14 cellular contexts compared by ENCODE assay signal in genomic region chr11:47507868-47508594, GRCh38. TPM values are rescaled to one million over a fixed set of nuclear protein-coding genes. Genes with fewer than 3 reads are reported as not detected.
DNase-seq lines count a peak whose midpoint lies in the region; ATAC-seq, FAIRE-seq and TF ChIP-seq lines count a peak whose summit lies in the region.
"Had no signal": no experiment of that assay in that cellular context is flagged by ENCODE, and none has a peak within 500 bp of the region (broad histone marks: within the 10 kb centered on the region; RNA-seq: fewer than 3 reads in every experiment).

No MANE protein-coding gene starts in this region.

- ATAC-seq in HG03095 (IDR thresholded peaks at IDR 0.05; ENCODE audit: unreplicated experiment) (no peak), GM18870 (IDR thresholded peaks at IDR 0.05; ENCODE audit: unreplicated experiment) (no peak), GM18511 (IDR thresholded peaks at IDR 0.05; ENCODE audit: unreplicated experiment) (no peak)

- CTCF ChIA-PET in Calu3 (lab: Charles Lee) (interaction anchor here (0.7 kb wide), 3 partner anchors 10 to 57 kb away, joined by 3 to 4 read pairs (median 3); no protein-coding TSS in a partner anchor), H1 (lab: Charles Lee; ENCODE audit: partially characterized antibody) (interaction anchor here (0.7 to 1.2 kb wide), 2 partner anchors 16 to 57 kb away, joined by 3 to 4 read pairs; no protein-coding TSS in a partner anchor)

- TF ChIP-seq EP300 in H1 (IDR thresholded peaks at IDR 0.05; ENCODE audit: borderline replicate concordance in 1 of 2, low read depth in 2 of 2, low read length in 2 of 2), result no peak

- H3K23me2 ChIP-seq in H1 (ENCODE audit: low read depth, low read length), result no peaks in the 10 kb centered on the region; the same call in 1 of the 2 replicates

- no peak overlapping the region for H3K4ac ChIP-seq in H1 (replicated peaks; ENCODE audit: insufficient read length, low read depth, low read length)

- peaks cover 4% of the 10 kb centered on the region; the same call in 1 of the 2 replicates for H3F3A ChIP-seq in Loucy (ENCODE audit: low read depth)

- H3K36me3 ChIP-seq in Loucy (ENCODE audit: insufficient read depth, low read length) (peaks cover 26% of the 10 kb centered on the region), H1 (ENCODE audit: control insufficient read depth in 2 of 4, insufficient read depth in 4 of 4, low read length in 3 of 4) (no peaks in the 10 kb centered on the region; a peak in 1 of 8 replicates), neutrophil (no peaks in the 10 kb centered on the region)
- H3K36me3 ChIP-seq: left ventricle myocardium inferior had no signal

- intact Hi-C loops in Calu3 (cut with micrococcal nuclease; ENCODE audit: unreplicated experiment), result loop anchor here (5.0 kb wide), 1 partner anchor 44 kb away; the partner anchor contains the start of gene CELF1

- H3K9ac ChIP-seq in Loucy (ENCODE audit: low read depth, low read length, poor library complexity, severe bottlenecking), result peak overlapping the region; percentile 7
- no peak overlapping the region for H3K9ac ChIP-seq in H1 (replicated peaks in 1 of 4; ENCODE audit: extremely low read depth in 1 of 4, low read depth in 3 of 4, low read length in 3 of 4)

- no peaks in the 10 kb centered on the region for H3K27me3 Mint-ChIP-seq in Calu3 (ENCODE audit: unreplicated experiment)

- no peak for TF ChIP-seq POLR2A in H1 (IDR thresholded peaks at IDR 0.05; ENCODE audit: control extremely low read depth in 1 of 2, low read depth in 2 of 2, low read length in 2 of 2)

- TF ChIP-seq RAD21 in H1 (IDR thresholded peaks at IDR 0.05 in 1 of 2, conservative IDR thresholded peaks at IDR 0.05 in 1 of 2; ENCODE audit: low read depth in 2 of 2, low read length in 2 of 2), result no peak

- no peak overlapping the region for H4K8ac ChIP-seq in H1 (ENCODE audit: extremely low read depth, insufficient read depth, low read length)

- no peak for FAIRE-seq in H1 (lab: Jason Lieb, UNC)

- DNase-seq in Calu3, result no peak
- DNase-seq in H1 (ENCODE audit: low read depth in 1 of 2, low spot score in 2 of 2), result no peak
- DNase-seq in EL, result no peak
- DNase-seq: Caco-2, left ventricle myocardium inferior, NCI-H1105, NCI-H526 treated with DMSO at 0.1 percent for 48 hours had no signal

- H4K91ac ChIP-seq in H1 (replicated peaks; ENCODE audit: insufficient read length, low read length), result no peak overlapping the region

- no peak overlapping the region for H2AK5ac ChIP-seq in H1 (ENCODE audit: low read depth, low read length)

- H3K9me3 ChIP-seq in Loucy (ENCODE audit: insufficient read depth, low read depth, low read length) (no peaks in the 10 kb centered on the region), H1 (ENCODE audit: insufficient read depth in 2 of 2, low read depth in 1 of 2, low read length in 1 of 2) (no peaks in the 10 kb centered on the region), neutrophil (no peaks in the 10 kb centered on the region)
- H3K9me3 ChIP-seq: Caco-2, left ventricle myocardium inferior, SJSA1 had no signal

- H3K4me3 ChIP-seq in Loucy (ENCODE audit: low read length, poor library complexity, severe bottlenecking), result no peak overlapping the region
- no peak overlapping the region for H3K4me3 ChIP-seq in H1 (ENCODE audit: extremely low read depth in 1 of 4, insufficient read depth in 2 of 4, low read depth in 3 of 4, low read length in 4 of 4)
- no peak overlapping the region for H3K4me3 ChIP-seq in neutrophil (ENCODE audit: low read depth in 1 of 2, low read length in 1 of 2)
- H3K4me3 ChIP-seq: left ventricle myocardium inferior, SJSA1 had no signal

- no peak overlapping the region for H2BK15ac ChIP-seq in H1 (ENCODE audit: low read length)

- TF ChIP-seq CTCF in Calu3 (IDR thresholded peaks at IDR 0.05; ENCODE audit: unreplicated experiment), result no peak
- no peak for TF ChIP-seq CTCF in Loucy (conservative IDR thresholded peaks at IDR 0.05; ENCODE audit: low read length)
- TF ChIP-seq CTCF in H1 (IDR thresholded peaks at IDR 0.05; ENCODE audit: control extremely low read depth in 1 of 3, insufficient read depth in 1 of 3, low read depth in 1 of 3, low read length in 3 of 3), result no peak
- no peak for TF ChIP-seq CTCF in neutrophil (IDR thresholded peaks at IDR 0.05)

- H4K20me1 ChIP-seq in Loucy (ENCODE audit: insufficient read depth, low read length, poor library complexity, severe bottlenecking) (peaks cover 90% of the 10 kb centered on the region), H1 (replicated peaks in 1 of 2; ENCODE audit: control insufficient read depth in 1 of 2, insufficient read depth in 2 of 2, low read length in 2 of 2) (peaks cover 12 to 19% of the 10 kb centered on the region in 2 experiments)

- H3K27me3 ChIP-seq in Loucy (ENCODE audit: insufficient read depth, low read length, poor library complexity, severe bottlenecking), result no peaks in the 10 kb centered on the region
- H3K27me3 ChIP-seq in H1 (replicated peaks in 1 of 4; ENCODE audit: control insufficient read depth in 3 of 4, extremely low read depth in 1 of 4, insufficient read depth in 3 of 4, low read length in 3 of 4), result no peaks in the 10 kb centered on the region
- H3K27me3 ChIP-seq in neutrophil, result no peaks in the 10 kb centered on the region
- H3K27me3 ChIP-seq: SJSA1 had no signal

- H3K4me3 Mint-ChIP-seq in Calu3 (ENCODE audit: low read depth, unreplicated experiment), result no peak overlapping the region

- H2AFZ ChIP-seq in Loucy (ENCODE audit: low read length) (no peak overlapping the region), H1 (ENCODE audit: low read length) (no peak overlapping the region)

- H3K23ac ChIP-seq in H1 (ENCODE audit: insufficient read length), result no peak overlapping the region

- WGBS in H1 (ENCODE audit: extremely low coverage in 1 of 2, insufficient coverage in 1 of 2, insufficient read length in 1 of 2, insufficient replicate concordance in 2 of 2, low coverage in 1 of 2, low lambda C conversion rate in 2 of 2, missing lambda C conversion rate in 1 of 2), 2 experiments, result 69% methylated on average over 2 of the region's 2 CpGs; no CpG with 5 or more reads in 1 of the 2 experiments

- BruUV-seq in Calu3 (replicated peaks; lab: Mats Ljungman, UMichigan), result no TSS peak

- no peak overlapping the region for H2BK5ac ChIP-seq in H1 (ENCODE audit: low read depth, low read length)

- peak overlapping the region; percentile 86 for H3K27ac Mint-ChIP-seq in Calu3 (ENCODE audit: unreplicated experiment)

- no peaks in the 10 kb centered on the region for H3K9me2 ChIP-seq in Loucy (replicated peaks; ENCODE audit: low read depth, low read length)

- no peak overlapping the region for H2BK20ac ChIP-seq in H1 (ENCODE audit: low read length)

- POLR2A ChIA-PET in H1 (lab: Charles Lee; ENCODE audit: partially characterized antibody), result interaction anchor here (0.6 to 1.4 kb wide), 3 partner anchors 28 to 57 kb away, joined by 3 to 5 read pairs (median 3); no protein-coding TSS in a partner anchor

- H3K36me3 Mint-ChIP-seq in Calu3 (ENCODE audit: insufficient read depth, unreplicated experiment), result peaks cover 32% of the 10 kb centered on the region

- H2BK12ac ChIP-seq in H1 (ENCODE audit: low read depth, low read length), result no peak overlapping the region

- H3K56ac ChIP-seq in H1 (replicated peaks; ENCODE audit: insufficient read length, low read depth, low read length), result no peak overlapping the region

- no peak overlapping the region for H4K5ac ChIP-seq in H1 (ENCODE audit: insufficient read length, low read depth, low read length)

- no peak overlapping the region for H3K18ac ChIP-seq in H1 (ENCODE audit: extremely low read depth, low read length)

- H3K79me2 ChIP-seq in Loucy (ENCODE audit: insufficient read depth, low read length) (peaks cover 100% of the 10 kb centered on the region), H1 (ENCODE audit: control insufficient read depth in 1 of 2, insufficient read depth in 2 of 2, low read length in 2 of 2) (peaks cover 15 to 99% of the 10 kb centered on the region in 2 experiments)

- no peak overlapping the region for H3K14ac ChIP-seq in H1 (ENCODE audit: insufficient read length)

- H3K4me1 ChIP-seq in Loucy (ENCODE audit: insufficient read depth, low read length, poor library complexity, severe bottlenecking) (peaks cover 13% of the 10 kb centered on the region), H1 (replicated peaks in 1 of 4; ENCODE audit: control insufficient read depth in 3 of 4, insufficient read depth in 4 of 4, low read length in 3 of 4) (peaks cover 2 to 11% (median 7%) of the 10 kb centered on the region in 4 experiments), neutrophil (ENCODE audit: control insufficient read depth in 1 of 2, insufficient read depth in 1 of 2, low read depth in 1 of 2, low read length in 1 of 2) (peaks cover 48 to 57% of the 10 kb centered on the region in 2 experiments)

- H3K27ac ChIP-seq in H1 (ENCODE audit: low read depth, low read length) (peak overlapping the region; percentile 8; the same call in 1 of the 2 replicates), neutrophil (peak overlapping the region; percentile 67)
- H3K27ac ChIP-seq: SJSA1 had no signal

- H3K9me3 Mint-ChIP-seq in Calu3 (ENCODE audit: low read depth, unreplicated experiment), result no peaks in the 10 kb centered on the region

- H3K79me1 ChIP-seq in H1 (ENCODE audit: low read depth, low read length), result peaks cover 6% of the 10 kb centered on the region

- H2BK120ac ChIP-seq in H1 (replicated peaks; ENCODE audit: low read depth, low read length), result no peak overlapping the region

- H3K4me2 ChIP-seq in Loucy (ENCODE audit: low read depth, low read length, poor library complexity, severe bottlenecking), result peak overlapping the region; percentile 34
- no peak overlapping the region for H3K4me2 ChIP-seq in H1 (ENCODE audit: insufficient read depth in 1 of 2, low read depth in 2 of 2, low read length in 2 of 2)

- peaks cover 25% of the 10 kb centered on the region for H3K4me1 Mint-ChIP-seq in Calu3 (ENCODE audit: low read depth, unreplicated experiment)

RNA-seq across cellular contexts. Expression of gene CELF1, which starts 44.9 kb away (rescaled TPM):
- 150 and 157 TPM in 2 replicates for total RNA-seq in Calu3 (2022)
- 194 and 197 TPM in 2 replicates for total RNA-seq in H1 (2021; fragmentation: NEBNext Ultra II Directional; extraction: Animal tissue kit (Norgen Biotek cat#: 25700))
- polyA plus RNA-seq in H1 (2011; rRNA removed), result 114 and 131 TPM in 2 replicates
- polyA plus RNA-seq in H1 (2011; cell fraction: cytosol; rRNA removed), result 135 TPM
- 213 TPM for polyA plus RNA-seq in H1 (2011; cell fraction: nucleus; rRNA removed)
- 82.0 to 123 TPM (median 102 TPM) in 4 replicates for polyA plus RNA-seq in H1 (2012, experiment 1 of 2)
- polyA plus RNA-seq in H1 (2012, experiment 2 of 2), result 25.4 TPM
- polyA plus RNA-seq in H1 (2013, experiment 1 of 2), result 111 TPM
- polyA plus RNA-seq in H1 (2013, experiment 2 of 2), result 108 TPM
- 334 and 403 TPM in 2 replicates for polyA minus RNA-seq in H1 (2011; rRNA and poly(A)+ RNA removed)
- polyA minus RNA-seq in H1 (2011; cell fraction: cytosol; rRNA and poly(A)+ RNA removed), result 111 TPM
- 192 TPM for polyA minus RNA-seq in H1 (2011; cell fraction: nucleus; rRNA and poly(A)+ RNA removed)

RNA-seq across cellular contexts. Expression of gene PTPMT1, which starts 57.4 kb away (rescaled TPM):
- total RNA-seq in Calu3 (2022), result 49.0 and 49.7 TPM in 2 replicates
- 44.8 and 48.4 TPM in 2 replicates for total RNA-seq in H1 (2021; fragmentation: NEBNext Ultra II Directional; extraction: Animal tissue kit (Norgen Biotek cat#: 25700))
- polyA plus RNA-seq in H1 (2011; rRNA removed), result 105 TPM in 2 replicates
- 108 TPM for polyA plus RNA-seq in H1 (2011; cell fraction: cytosol; rRNA removed)
- polyA plus RNA-seq in H1 (2011; cell fraction: nucleus; rRNA removed), result 64.6 TPM
- polyA plus RNA-seq in H1 (2012, experiment 1 of 2), result 52.6 to 82.7 TPM (median 70.7 TPM) in 4 replicates
- 54.0 TPM for polyA plus RNA-seq in H1 (2012, experiment 2 of 2)
- 58.8 TPM for polyA plus RNA-seq in H1 (2013, experiment 1 of 2)
- polyA plus RNA-seq in H1 (2013, experiment 2 of 2), result 68.4 TPM
- polyA minus RNA-seq in H1 (2011; rRNA and poly(A)+ RNA removed), result 30.8 TPM in 2 replicates
- 26.8 TPM for polyA minus RNA-seq in H1 (2011; cell fraction: cytosol; rRNA and poly(A)+ RNA removed)
- 32.4 TPM for polyA minus RNA-seq in H1 (2011; cell fraction: nucleus; rRNA and poly(A)+ RNA removed)

RNA-seq across cellular contexts. Expression of gene RAPSN, which starts 59.1 kb away (rescaled TPM):
- 1.8 and 3.6 TPM in 2 replicates for total RNA-seq in Calu3 (2022)
- 0.34 TPM in 1 of 2 replicates, not detected in the other for total RNA-seq in H1 (2021; fragmentation: NEBNext Ultra II Directional; extraction: Animal tissue kit (Norgen Biotek cat#: 25700))
- polyA plus RNA-seq in H1 (2011; rRNA removed), result 0.05 and 0.06 TPM in 2 replicates
- 0.05 TPM for polyA plus RNA-seq in H1 (2011; cell fraction: cytosol; rRNA removed)
- 0.54 TPM for polyA plus RNA-seq in H1 (2011; cell fraction: nucleus; rRNA removed)
- 0.11 TPM in 1 of 4 replicates, not detected in the others for polyA plus RNA-seq in H1 (2012, experiment 1 of 2)
- not detected for polyA plus RNA-seq in H1 (2012, experiment 2 of 2)
- 0.71 TPM for polyA plus RNA-seq in H1 (2013, experiment 1 of 2)
- 0.29 TPM for polyA plus RNA-seq in H1 (2013, experiment 2 of 2)
- not detected in 2 replicates for polyA minus RNA-seq in H1 (2011; rRNA and poly(A)+ RNA removed)
- not detected for polyA minus RNA-seq in H1 (2011; cell fraction: cytosol; rRNA and poly(A)+ RNA removed)
- 0.60 TPM for polyA minus RNA-seq in H1 (2011; cell fraction: nucleus; rRNA and poly(A)+ RNA removed)
- total RNA-seq: temporal lobe had no signal
